Comparison of ENCODE assay signal across 8 cellular contexts in genomic region chr14:102524026-102524450, GRCh38. TPM values are rescaled to one million over a fixed set of nuclear protein-coding genes. Genes with fewer than 3 reads are reported as not detected.
DNase-seq lines count a peak whose midpoint lies in the region; TF ChIP-seq lines count a peak whose summit lies in the region.

No MANE protein-coding gene starts in this region.

- no peak for DNase-seq in BJ (ENCODE audit: low read depth)
- no peak for DNase-seq in HFF-Myc (ENCODE audit: extremely low read depth, low read depth)
- DNase-seq in activated naive CD8-positive, alpha-beta T cell treated with anti-CD3 and anti-CD28 coated beads for 36 hours, result no peak
- DNase-seq in mucosa of gallbladder (ENCODE audit: low spot score), result peak; percentile 10
- no peak for DNase-seq in stimulated activated naive CD4-positive, alpha-beta T cell (lab: John Stamatoyannopoulos, UW)
- no peak for DNase-seq in NCI-H128 (lab: John Stamatoyannopoulos, UW; ENCODE audit: unreplicated experiment)
- no peak for DNase-seq in NCI-H187 (lab: John Stamatoyannopoulos, UW)
- no peak for DNase-seq in MG63

- CTCF ChIA-PET in BJ (lab: Yijun Ruan, JAX), result interaction anchor here (0.7 to 3.6 kb wide), 24 partner anchors 9 to 775 kb away, joined by 3 to 25 read pairs (median 4); partner anchors contain the start of gene ANKRD9

- H3K9me3 ChIP-seq in MG63, result no peaks in the 10 kb centered on the region

- H3K4me3 Mint-ChIP-seq in activated naive CD8-positive, alpha-beta T cell treated with anti-CD3 and anti-CD28 coated beads for 36 hours, result peak overlapping the region; percentile 52

- peaks cover 25% of the 10 kb centered on the region for H3K4me1 Mint-ChIP-seq in activated naive CD8-positive, alpha-beta T cell treated with anti-CD3 and anti-CD28 coated beads for 36 hours

- H3K36me3 ChIP-seq in BJ (ENCODE audit: control insufficient read depth, insufficient read depth, low read length) (no peaks in the 10 kb centered on the region), MG63 (no peaks in the 10 kb centered on the region)

- TF ChIP-seq CTCF in BJ (IDR thresholded peaks at IDR 0.05; ENCODE audit: insufficient read depth, low read depth, low read length) (no peak), HFF-Myc (IDR thresholded peaks at IDR 0.05; ENCODE audit: low read depth, low read length, missing control alignments) (no peak)

- H3K4me3 ChIP-seq in BJ (ENCODE audit: low read depth, low read length) (peak overlapping the region; percentile 18), HFF-Myc (replicated peaks; ENCODE audit: low read depth, low read length) (peak overlapping the region; percentile 59), MG63 (no peak overlapping the region)

- H3K27me3 ChIP-seq in BJ (ENCODE audit: control insufficient read depth, insufficient read depth, low read length) (no peaks in the 10 kb centered on the region), MG63 (no peaks in the 10 kb centered on the region)

- POLR2A ChIA-PET in BJ (lab: Charles Lee), result interaction anchor here (0.7 kb wide), 1 partner anchor 131 kb away, joined by 3 read pairs; no protein-coding TSS in a partner anchor

- H3K27me3 Mint-ChIP-seq in activated naive CD8-positive, alpha-beta T cell treated with anti-CD3 and anti-CD28 coated beads for 36 hours, result no peaks in the 10 kb centered on the region

- H3K9me3 Mint-ChIP-seq in activated naive CD8-positive, alpha-beta T cell treated with anti-CD3 and anti-CD28 coated beads for 36 hours, result no peaks in the 10 kb centered on the region

- H3K27ac Mint-ChIP-seq in activated naive CD8-positive, alpha-beta T cell treated with anti-CD3 and anti-CD28 coated beads for 36 hours, result no peak overlapping the region

- no peaks in the 10 kb centered on the region for H3K36me3 Mint-ChIP-seq in activated naive CD8-positive, alpha-beta T cell treated with anti-CD3 and anti-CD28 coated beads for 36 hours

RNA-seq across cellular contexts. Expression of gene ANKRD9, which starts 14.5 kb away (rescaled TPM):
- 5.5 and 9.1 TPM in 2 replicates for polyA plus RNA-seq in BJ (2011; rRNA removed)
- polyA minus RNA-seq in BJ (2011; rRNA and poly(A)+ RNA removed), result 2.6 and 4.4 TPM in 2 replicates
- 10 to 100 TPM; 10.7 to 10.9 TPM for total RNA-seq in activated naive CD8-positive, alpha-beta T cell treated with anti-CD3 and anti-CD28 coated beads for 36 hours
- 72.1 TPM for total RNA-seq in mucosa of gallbladder
- total RNA-seq in MG63 (2014; rRNA removed; shearing (Covaris generic); ENCODE audit: low replicate concordance), result 10.5 and 13.0 TPM in 2 replicates
